ENCODE assay signal across 12 cellular contexts in the genomic region with DNA sequence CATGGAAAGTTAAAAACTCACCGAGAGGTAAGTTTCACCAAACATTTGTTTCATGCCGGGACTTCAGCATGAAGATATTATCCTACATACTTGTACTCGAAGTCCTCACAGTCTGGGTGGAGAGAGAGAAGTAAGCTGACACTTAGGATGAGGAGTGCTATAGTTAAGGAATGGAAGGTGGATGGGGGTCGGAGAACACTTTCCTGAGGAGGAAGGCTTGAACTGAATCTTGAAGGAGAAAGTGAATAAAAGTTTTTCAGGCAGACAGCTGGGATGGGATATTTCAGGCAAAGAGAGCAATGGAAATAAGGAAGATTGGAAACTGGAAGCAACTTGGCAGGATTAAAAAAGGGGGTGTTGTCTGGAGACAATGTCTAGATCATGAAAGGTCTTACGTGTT.
A peak's percentile ranks its signal among the peaks of the same experiment; 100 is the strongest.
DNase-seq lines count a peak whose midpoint lies in the region; ATAC-seq and TF ChIP-seq lines count a peak whose summit lies in the region.
"Had no signal": no experiment of that assay in that cellular context is flagged by ENCODE, and none has a peak within 500 bp of the region (broad histone marks: within the 10 kb centered on the region; RNA-seq: fewer than 3 reads in every experiment).

No MANE protein-coding gene starts in this region.

- H3K9me3 ChIP-seq in H9 (ENCODE audit: control insufficient read depth, low read depth, low read length): no peaks in the 10 kb centered on the region

- no peak overlapping the region for H2BK12ac ChIP-seq in H9 (ENCODE audit: insufficient read length, low read depth, low read length)

- TF ChIP-seq CTCF in H9 (conservative IDR thresholded peaks at IDR 0.05) (no peak), neural crest cell (conservative IDR thresholded peaks at IDR 0.05) (no peak)

- H4K20me1 ChIP-seq in H9 (ENCODE audit: control insufficient read depth, insufficient read depth, insufficient read length): no peaks in the 10 kb centered on the region

- H3K9ac ChIP-seq in H9 (ENCODE audit: extremely low read depth, insufficient read length, low read length): no peak overlapping the region

- no peak for DNase-seq in H9
- no peak for DNase-seq in neural crest cell (ENCODE audit: low read depth, low spot score)
- no peak for DNase-seq in cerebellar nuclear complex (lab: John Stamatoyannopoulos, UW)
- DNase-seq in activated naive CD4-positive, alpha-beta T cell (lab: John Stamatoyannopoulos, UW): no peak
- DNase-seq: CD8-positive, alpha-beta T cell; COR-L47; GF-D8; H7 had no signal

- no peak overlapping the region for H2BK120ac ChIP-seq in H9 (ENCODE audit: low read depth, low read length, poor library complexity, severe bottlenecking)

- no peak overlapping the region for H2BK20ac ChIP-seq in H9 (ENCODE audit: low read depth, low read length, poor library complexity, severe bottlenecking)

- H3K23ac ChIP-seq in H9 (ENCODE audit: insufficient read length, low read depth, low read length): no peak overlapping the region

- no peak overlapping the region for H4K91ac ChIP-seq in H9 (ENCODE audit: insufficient read length, low read depth, low read length)

- no peak overlapping the region for H3K4ac ChIP-seq in H9 (ENCODE audit: low read depth, low read length)

- H3K27ac ChIP-seq in H9 (ENCODE audit: insufficient read length, low read depth, low read length): no peak overlapping the region

- no peak overlapping the region for H3K56ac ChIP-seq in H9 (ENCODE audit: insufficient read length, low read depth, low read length)

- no peak overlapping the region for H4K8ac ChIP-seq in H9 (replicated peaks; ENCODE audit: insufficient read length, low read depth, low read length)

- H3K36me3 Mint-ChIP-seq in H9 (ENCODE audit: insufficient read depth in 1 of 3, low read depth in 3 of 3) (no peaks in the 10 kb centered on the region), neural crest cell (ENCODE audit: low read depth) (no peaks in the 10 kb centered on the region)

- no peaks in the 10 kb centered on the region for H3K79me1 ChIP-seq in H9 (ENCODE audit: insufficient read depth, low read depth, low read length, poor library complexity, severe bottlenecking)

- no peak overlapping the region for H3K14ac ChIP-seq in H9 (ENCODE audit: insufficient read depth, low read length)

- H3K4me1 Mint-ChIP-seq in H9: peaks cover 8 to 18% of the 10 kb centered on the region in 2 experiments; a peak in 3 of 4 replicates
- peaks cover 12% of the 10 kb centered on the region for H3K4me1 Mint-ChIP-seq in neural crest cell
- H3K4me1 Mint-ChIP-seq: CD14-positive monocyte, IgD-negative memory B cell had no signal

- H3K27me3 Mint-ChIP-seq in H9 (ENCODE audit: low read depth) (no peaks in the 10 kb centered on the region), neural crest cell (ENCODE audit: low read depth) (no peaks in the 10 kb centered on the region)
- H3K27me3 Mint-ChIP-seq: IgD-negative memory B cell had no signal

- no peak overlapping the region for H4K5ac ChIP-seq in H9 (ENCODE audit: insufficient read length, low read depth, low read length)

- H3K4me3 Mint-ChIP-seq in H9 (no peak overlapping the region), neural crest cell (no peak overlapping the region)
- H3K4me3 Mint-ChIP-seq: CD14-positive monocyte; CD8-positive, alpha-beta T cell; IgD-negative memory B cell had no signal

- no peak overlapping the region for H2BK5ac ChIP-seq in H9 (ENCODE audit: insufficient read length, low read length)

- ATAC-seq in SK-N-SH treated with all-trans-retinoic acid at 6 μM for 48 hours: peak; percentile 10; the same call in 2 of the 3 replicates
- no peak for ATAC-seq in GM21381 (IDR thresholded peaks at IDR 0.05; ENCODE audit: unreplicated experiment)
- ATAC-seq: CD8-positive, alpha-beta T cell had no signal

- no peak overlapping the region for H3K4me2 ChIP-seq in H9 (ENCODE audit: insufficient read depth, insufficient read length, low read length)

- H3K9me3 Mint-ChIP-seq in H9 (no peaks in the 10 kb centered on the region), neural crest cell (no peaks in the 10 kb centered on the region)
- H3K9me3 Mint-ChIP-seq: CD8-positive, alpha-beta T cell; IgD-negative memory B cell had no signal

- no peaks in the 10 kb centered on the region for H3K27me3 ChIP-seq in H9 (ENCODE audit: insufficient read depth, low read length)

- H2BK15ac ChIP-seq in H9 (ENCODE audit: low read depth, low read length): no peak overlapping the region

- no peaks in the 10 kb centered on the region for H3K4me1 ChIP-seq in H9 (ENCODE audit: insufficient read depth, low read length)

- H3T11ph ChIP-seq in H9 (ENCODE audit: low read length): no peak overlapping the region

- H3K23me2 ChIP-seq in H9 (ENCODE audit: insufficient read length, low read depth, low read length, poor library complexity, severe bottlenecking): no peaks in the 10 kb centered on the region

- no peak overlapping the region for H3K18ac ChIP-seq in H9 (ENCODE audit: insufficient read length, low read depth, low read length)

- H3K27ac Mint-ChIP-seq in H9: peak overlapping the region; percentile 0 to 11 (median 8); a peak in 3 of 7 replicates
- peak overlapping the region; percentile 20 for H3K27ac Mint-ChIP-seq in neural crest cell (ENCODE audit: unreplicated experiment)
- H3K27ac Mint-ChIP-seq: CD14-positive monocyte; CD8-positive, alpha-beta T cell; IgD-negative memory B cell had no signal

- no peaks in the 10 kb centered on the region for H3K79me2 ChIP-seq in H9 (ENCODE audit: insufficient read depth, low read length)

- WGBS in H9 (ENCODE audit: extremely low coverage, insufficient read length, low lambda C conversion rate): no CpG with 5 or more reads among the region's 5 CpGs

- H2AK5ac ChIP-seq in H9 (ENCODE audit: insufficient read length, low read length): no peak overlapping the region

- H2AFZ ChIP-seq in H9 (ENCODE audit: low read length): no peak overlapping the region

TF ChIP-seq in SK-N-SH treated with all-trans-retinoic acid at 6 μM for 48 hours, 23 proteins besides CTCF, POLR2A, EP300 and RAD21:
- TF ChIP-seq, protein P1, sequence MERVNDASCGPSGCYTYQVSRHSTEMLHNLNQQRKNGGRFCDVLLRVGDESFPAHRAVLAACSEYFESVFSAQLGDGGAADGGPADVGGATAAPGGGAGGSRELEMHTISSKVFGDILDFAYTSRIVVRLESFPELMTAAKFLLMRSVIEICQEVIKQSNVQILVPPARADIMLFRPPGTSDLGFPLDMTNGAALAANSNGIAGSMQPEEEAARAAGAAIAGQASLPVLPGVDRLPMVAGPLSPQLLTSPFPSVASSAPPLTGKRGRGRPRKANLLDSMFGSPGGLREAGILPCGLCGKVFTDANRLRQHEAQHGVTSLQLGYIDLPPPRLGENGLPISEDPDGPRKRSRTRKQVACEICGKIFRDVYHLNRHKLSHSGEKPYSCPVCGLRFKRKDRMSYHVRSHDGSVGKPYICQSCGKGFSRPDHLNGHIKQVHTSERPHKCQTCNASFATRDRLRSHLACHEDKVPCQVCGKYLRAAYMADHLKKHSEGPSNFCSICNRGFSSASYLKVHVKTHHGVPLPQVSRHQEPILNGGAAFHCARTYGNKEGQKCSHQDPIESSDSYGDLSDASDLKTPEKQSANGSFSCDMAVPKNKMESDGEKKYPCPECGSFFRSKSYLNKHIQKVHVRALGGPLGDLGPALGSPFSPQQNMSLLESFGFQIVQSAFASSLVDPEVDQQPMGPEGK (CRISPR knock-in tag; IDR thresholded peaks at IDR 0.05; ENCODE audit: borderline replicate concordance): no peak
- TF ChIP-seq ZNF565 (CRISPR knock-in tag; conservative IDR thresholded peaks at IDR 0.05; ENCODE audit: low read depth) (no peak), ZNF8 (CRISPR knock-in tag; IDR thresholded peaks at IDR 0.05) (no peak), SNAI2 (CRISPR knock-in tag; IDR thresholded peaks at IDR 0.05) (no peak), RARB (CRISPR knock-in tag; IDR thresholded peaks at IDR 0.05) (no peak)
